ENCODE assay signal across 2 cellular contexts in the genomic region with DNA sequence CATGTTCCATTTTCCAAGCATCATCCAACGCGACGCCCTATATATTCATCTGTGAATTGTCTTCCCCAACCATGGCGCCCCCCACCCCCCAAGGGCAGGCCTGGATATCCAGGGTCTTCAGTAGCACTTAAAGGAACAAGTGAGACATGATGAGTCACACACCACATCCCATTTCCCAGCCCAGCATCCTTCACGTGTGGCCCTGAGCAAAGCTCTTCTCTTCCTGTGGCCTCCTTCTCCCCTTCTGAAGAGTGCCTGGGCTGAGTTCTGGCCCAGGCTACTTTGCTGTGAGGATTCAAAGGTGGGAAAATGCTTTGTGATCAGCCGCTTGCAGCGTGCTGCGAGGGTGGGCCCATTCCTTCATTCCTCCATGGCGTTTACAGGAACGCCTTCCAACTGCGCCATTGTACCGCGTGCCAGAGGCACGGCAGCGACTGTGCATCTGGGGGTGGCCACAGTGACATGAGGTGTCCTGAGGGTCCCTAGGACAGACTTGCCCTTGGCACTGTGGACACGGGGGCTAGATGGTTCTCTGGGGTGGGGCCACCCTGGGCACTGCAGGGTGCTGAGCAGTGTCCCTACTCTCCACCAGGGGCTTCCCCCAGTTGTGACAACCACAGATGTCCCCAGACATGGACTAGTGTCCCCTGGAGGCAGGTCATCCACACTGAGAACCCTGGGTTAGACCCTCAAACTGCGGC.
TF ChIP-seq lines count a peak whose summit lies in the region.

No MANE protein-coding gene starts in this region.

TF ChIP-seq in HepG2, 621 proteins besides CTCF, POLR2A, EP300 and RAD21:
- TF ChIP-seq KLF12 (CRISPR knock-in tag; IDR thresholded peaks at IDR 0.05; ENCODE audit: borderline replicate concordance) (no peak), AGO2 (optimal IDR thresholded peaks at IDR 0.05; ENCODE audit: low read depth, low read length) (peak; percentile 20), RAD51 (IDR thresholded peaks at IDR 0.05; ENCODE audit: borderline replicate concordance) (no peak), ZNF326 (CRISPR knock-in tag; IDR thresholded peaks at IDR 0.05; ENCODE audit: borderline replicate concordance) (0 out of 2 replicates have a peak, but pooled peaks have one; percentile 24)
- TF ChIP-seq, protein P1, sequence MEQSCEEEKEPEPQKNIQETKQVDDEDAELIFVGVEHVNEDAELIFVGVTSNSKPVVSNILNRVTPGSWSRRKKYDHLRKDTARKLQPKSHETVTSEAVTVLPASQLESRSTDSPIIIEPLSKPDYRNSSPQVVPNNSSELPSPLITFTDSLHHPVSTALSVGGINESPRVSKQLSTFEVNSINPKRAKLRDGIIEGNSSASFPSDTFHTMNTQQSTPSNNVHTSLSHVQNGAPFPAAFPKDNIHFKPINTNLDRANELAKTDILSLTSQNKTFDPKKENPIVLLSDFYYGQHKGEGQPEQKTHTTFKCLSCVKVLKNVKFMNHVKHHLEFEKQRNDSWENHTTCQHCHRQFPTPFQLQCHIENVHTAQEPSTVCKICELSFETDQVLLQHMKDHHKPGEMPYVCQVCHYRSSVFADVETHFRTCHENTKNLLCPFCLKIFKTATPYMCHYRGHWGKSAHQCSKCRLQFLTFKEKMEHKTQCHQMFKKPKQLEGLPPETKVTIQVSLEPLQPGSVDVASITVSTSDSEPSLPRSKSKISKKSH (CRISPR knock-in tag; IDR thresholded peaks at IDR 0.05; ENCODE audit: borderline replicate concordance) = 0 out of 2 replicates have a peak, but pooled peaks have one; percentile 19

TF ChIP-seq in SK-N-SH, 30 proteins besides CTCF, POLR2A, EP300 and RAD21:
- TF ChIP-seq FOSL2 (IDR thresholded peaks at IDR 0.05; ENCODE audit: borderline replicate concordance, low read depth) = peak; percentile 62; the same call in 1 of the 2 replicates
- TF ChIP-seq MXI1 (IDR thresholded peaks at IDR 0.05; ENCODE audit: low read depth, low read length) = no peak
